34 cellular contexts compared by ENCODE assay signal in the genomic region with DNA sequence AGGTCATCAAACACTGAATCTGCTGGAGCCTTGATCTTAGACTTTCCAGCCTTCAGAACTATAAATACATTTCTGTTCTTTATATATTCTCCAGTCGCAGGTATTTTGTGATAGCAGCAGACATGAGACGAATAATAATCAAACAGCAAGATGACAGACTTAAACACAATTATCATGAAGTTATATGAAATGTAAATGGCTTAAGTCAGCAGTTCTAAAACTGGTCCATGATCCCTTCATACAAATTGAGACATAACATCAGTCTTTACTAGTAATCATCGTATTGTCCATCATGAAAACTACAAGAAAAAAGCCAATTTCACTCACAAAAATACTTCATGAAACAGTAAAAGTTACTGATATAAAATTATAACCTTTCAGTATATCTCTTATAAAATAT.
"Had no signal": no experiment of that assay in that cellular context is flagged by ENCODE, and none has a peak within 500 bp of the region (broad histone marks: within the 10 kb centered on the region; RNA-seq: fewer than 3 reads in every experiment).

No MANE protein-coding gene starts in this region.

- DNase-seq: Karpas-422, Kasumi-1, MG63, MM.1S, MV-4-11, NCI-H1048, NCI-H1092, NCI-H1092 treated with DMSO at 0.1 percent for 48 hours, NCI-H1105, NCI-H1105 treated with DMSO at 0.1 percent for 48 hours, NCI-H1417, NCI-H1417 treated with DMSO at 0.1 percent for 48 hours, NCI-H1436, NCI-H1436 treated with DMSO at 0.1 percent for 48 hours, NCI-H146, NCI-H1694, NCI-H1694 treated with DMSO at 0.1 percent for 48 hours, NCI-H187, NCI-H187 treated with DMSO at 0.1 percent for 48 hours, NCI-H1930, NCI-H2029, NCI-H2029 treated with DMSO at 0.1 percent for 48 hours, NCI-H2081, NCI-H2081 treated with DMSO at 0.1 percent for 48 hours, NCI-H2107, NCI-H2171, NCI-H2171 treated with DMSO at 0.1 percent for 48 hours, NCI-H2227 treated with DMSO at 0.1 percent for 48 hours, NCI-H226, NCI-H345, NCI-H446, NCI-H446 treated with DMSO at 0.1 percent for 48 hours, NCI-H510A, NCI-H510A treated with DMSO at 0.1 percent for 48 hours had no signal

- H3K4me3 ChIP-seq: MG63 had no signal

- H3K27me3 ChIP-seq: MG63 had no signal
